10 cellular contexts compared by ENCODE assay signal in the genomic region with DNA sequence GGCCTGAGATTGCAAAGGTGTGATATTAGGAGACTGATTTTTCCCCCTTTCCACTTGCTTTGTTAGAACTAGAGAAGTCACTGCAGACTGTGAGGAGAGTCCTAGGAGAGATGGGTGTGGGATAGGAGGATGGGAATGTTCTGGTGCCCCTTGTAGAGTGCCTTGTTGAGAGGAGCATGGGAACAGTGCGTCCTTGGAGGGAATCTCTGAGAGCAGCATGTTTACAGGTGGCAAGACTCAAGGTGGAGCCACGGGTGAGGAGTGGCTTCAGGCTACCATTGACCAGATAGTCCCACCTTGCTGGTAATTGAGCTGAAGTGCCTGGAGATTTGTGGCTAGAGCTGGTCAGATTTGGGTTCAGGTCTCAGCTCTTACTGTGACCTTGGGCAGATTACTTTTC. TPM values are rescaled to one million over a fixed set of nuclear protein-coding genes. Genes with fewer than 3 reads are reported as not detected.
DNase-seq lines count a peak whose midpoint lies in the region; ATAC-seq, FAIRE-seq and TF ChIP-seq lines count a peak whose summit lies in the region.
"Had no signal": no experiment of that assay in that cellular context is flagged by ENCODE, and none has a peak within 500 bp of the region (broad histone marks: within the 10 kb centered on the region; RNA-seq: fewer than 3 reads in every experiment).

No MANE protein-coding gene starts in this region.

- no peak for TF ChIP-seq CTCF in activated CD8-positive, alpha-beta T cell treated with anti-CD3 and anti-CD28 coated beads for 36 hours (IDR thresholded peaks at IDR 0.05)

- CTCF ChIA-PET in activated CD8-positive, alpha-beta T cell treated with anti-CD3 and anti-CD28 coated beads for 36 hours (lab: Charles Lee), result interaction anchor here (0.9 to 14.5 kb wide), 6 partner anchors 8 to 30 kb away, joined by 4 to 209 read pairs (median 6); no protein-coding TSS in a partner anchor

- 82% methylated on average over 2 of the region's 2 CpGs for WGBS in thymus

- peak overlapping the region; percentile 97 for H3K27ac Mint-ChIP-seq in activated T-cell treated with anti-CD3 and anti-CD28 coated beads, Interleukin-2, amount 50 U/mL, for 24 hours
- peak overlapping the region; percentile 91 for H3K27ac Mint-ChIP-seq in activated CD8-positive, alpha-beta T cell treated with anti-CD3 and anti-CD28 coated beads for 36 hours
- peak overlapping the region; percentile 70 to 94 (median 88) for H3K27ac Mint-ChIP-seq in immature natural killer cell

- peaks cover 95% of the 10 kb centered on the region for H3K4me1 Mint-ChIP-seq in activated T-cell treated with anti-CD3 and anti-CD28 coated beads, Interleukin-2, amount 50 U/mL, for 24 hours (ENCODE audit: low read depth)
- H3K4me1 Mint-ChIP-seq in activated CD8-positive, alpha-beta T cell treated with anti-CD3 and anti-CD28 coated beads for 36 hours (ENCODE audit: low read depth), result peaks cover 92% of the 10 kb centered on the region
- peaks cover 98% of the 10 kb centered on the region in 2 donors for H3K4me1 Mint-ChIP-seq in immature natural killer cell

- H3K4me3 ChIP-seq in thymus (ENCODE audit: low read length), result no peak overlapping the region
- H3K4me3 ChIP-seq: mucosa of descending colon, thoracic aorta had no signal

- no peaks in the 10 kb centered on the region for H3K27me3 ChIP-seq in thymus (ENCODE audit: control insufficient read depth, insufficient read depth)

- H3K4me3 Mint-ChIP-seq in activated T-cell treated with anti-CD3 and anti-CD28 coated beads, Interleukin-2, amount 50 U/mL, for 24 hours, result peak overlapping the region; percentile 94
- peak overlapping the region; percentile 91 for H3K4me3 Mint-ChIP-seq in activated CD8-positive, alpha-beta T cell treated with anti-CD3 and anti-CD28 coated beads for 36 hours
- H3K4me3 Mint-ChIP-seq in immature natural killer cell, result peak overlapping the region; percentile 79 to 90 (median 88)

- H3K27me3 Mint-ChIP-seq in activated T-cell treated with anti-CD3 and anti-CD28 coated beads, Interleukin-2, amount 50 U/mL, for 24 hours, result no peaks in the 10 kb centered on the region
- no peaks in the 10 kb centered on the region for H3K27me3 Mint-ChIP-seq in activated CD8-positive, alpha-beta T cell treated with anti-CD3 and anti-CD28 coated beads for 36 hours
- H3K27me3 Mint-ChIP-seq in immature natural killer cell (ENCODE audit: low read depth in 3 of 3), result peaks cover 2 to 7% (median 6%) of the 10 kb centered on the region in 3 donors

- ATAC-seq in activated CD8-positive, alpha-beta T cell treated with anti-CD3 and anti-CD28 coated beads for 36 hours, result no peak
- ATAC-seq in GM19023 (IDR thresholded peaks at IDR 0.05; ENCODE audit: unreplicated experiment), result no peak

- peaks cover 68% of the 10 kb centered on the region for H3K36me3 Mint-ChIP-seq in activated T-cell treated with anti-CD3 and anti-CD28 coated beads, Interleukin-2, amount 50 U/mL, for 24 hours (ENCODE audit: low read depth)
- peaks cover 73% of the 10 kb centered on the region for H3K36me3 Mint-ChIP-seq in activated CD8-positive, alpha-beta T cell treated with anti-CD3 and anti-CD28 coated beads for 36 hours (ENCODE audit: low read depth)
- peaks cover 0 to 11% (median 0%) of the 10 kb centered on the region in 3 donors for H3K36me3 Mint-ChIP-seq in immature natural killer cell

- peaks cover 81% of the 10 kb centered on the region for H3K4me1 ChIP-seq in thymus (ENCODE audit: control insufficient read depth, insufficient read depth, low read length)

- H3K36me3 ChIP-seq in thymus (ENCODE audit: control insufficient read depth, insufficient read depth), result peaks cover 18% of the 10 kb centered on the region
- H3K36me3 ChIP-seq: thoracic aorta had no signal

- no peaks in the 10 kb centered on the region for H3K9me3 Mint-ChIP-seq in activated T-cell treated with anti-CD3 and anti-CD28 coated beads, Interleukin-2, amount 50 U/mL, for 24 hours
- no peaks in the 10 kb centered on the region for H3K9me3 Mint-ChIP-seq in activated CD8-positive, alpha-beta T cell treated with anti-CD3 and anti-CD28 coated beads for 36 hours
- H3K9me3 Mint-ChIP-seq in immature natural killer cell, result no peaks in the 10 kb centered on the region

- peak overlapping the region; percentile 94 for H3K27ac ChIP-seq in thymus (ENCODE audit: low read depth)

- no peak for FAIRE-seq in H54 (lab: Jason Lieb, UNC)

- POLR2A ChIA-PET in activated CD8-positive, alpha-beta T cell treated with anti-CD3 and anti-CD28 coated beads for 36 hours (lab: Charles Lee), result interaction anchor here (15.4 kb wide), 1 partner anchor 14 kb away, joined by 361 read pairs; no protein-coding TSS in a partner anchor

- intact Hi-C loops in activated CD8-positive, alpha-beta T cell treated with anti-CD3 and anti-CD28 coated beads for 36 hours (cut with micrococcal nuclease), result loop anchor here (2.0 kb wide), 1 partner anchor 13 kb away; no protein-coding TSS in a partner anchor

- no peaks in the 10 kb centered on the region for H3K9me3 ChIP-seq in thymus (ENCODE audit: control insufficient read depth)
- H3K9me3 ChIP-seq: mucosa of descending colon, thoracic aorta had no signal

- no peak for TF ChIP-seq POLR2A in H54 (IDR thresholded peaks at IDR 0.05; ENCODE audit: low read depth, low read length)

- DNase-seq in activated T-cell treated with anti-CD3 and anti-CD28 coated beads, Interleukin-2, amount 50 U/mL, for 24 hours, result peak; percentile 29
- no peak for DNase-seq in activated T-cell treated with anti-CD3 and anti-CD28 coated beads, Interleukin-2, amount 50 U/mL, for 48 hours
- peak; percentile 1 for DNase-seq in activated CD8-positive, alpha-beta T cell treated with anti-CD3 and anti-CD28 coated beads for 36 hours
- DNase-seq in immature natural killer cell (no peak), NCI-H524 treated with DMSO at 0.1 percent for 48 hours (lab: John Stamatoyannopoulos, UW) (no peak), H54 (ENCODE audit: insufficient read length, low spot score) (no peak)

RNA-seq across cellular contexts. Expression of a gene that starts 6.0 kb away (rescaled TPM):
- total RNA-seq in activated CD8-positive, alpha-beta T cell treated with anti-CD3 and anti-CD28 coated beads for 36 hours, result 100 to 1,000 TPM; 259 to 260 TPM
- 10 to 100 TPM in 1 of 3 donors, 1 to 10 TPM in 2; 3.2 to 31.4 (median 7.5) TPM for polyA plus RNA-seq in immature natural killer cell
- polyA plus RNA-seq in thymus, result 126 TPM

Comparison
In these comparisons a context has a peak if more than half of its experiments do, and no peak if none do; other contexts are left out.
1. DNase-seq: peak in activated T-cell treated with anti-CD3 and anti-CD28 coated beads, Interleukin-2, amount 50 U/mL, for 24 hours (single experiment) and activated CD8-positive, alpha-beta T cell treated with anti-CD3 and anti-CD28 coated beads for 36 hours (single experiment); none in activated T-cell treated with anti-CD3 and anti-CD28 coated beads, Interleukin-2, amount 50 U/mL, for 48 hours (0 of 2), immature natural killer cell (0 of 3), NCI-H524 treated with DMSO at 0.1 percent for 48 hours (single experiment) and H54 (single experiment).
2. Peak in every context shown above with its lines, with median percentiles within 50 percentile points of each other: H3K27ac Mint-ChIP-seq and H3K4me3 Mint-ChIP-seq.